Comparison of ENCODE assay signal across 23 cellular contexts in genomic region chr3:4476507-4476906, GRCh38.
"Had no signal": no experiment of that assay in that cellular context is flagged by ENCODE, and none has a peak within 500 bp of the region (broad histone marks: within the 10 kb centered on the region; RNA-seq: fewer than 3 reads in every experiment).

No MANE protein-coding gene starts in this region.

- H3K9me3 Mint-ChIP-seq: activated naive CD4-positive, alpha-beta T cell treated with anti-CD3 and anti-CD28 coated beads for 36 hours; activated naive CD8-positive, alpha-beta T cell treated with anti-CD3 and anti-CD28 coated beads, Interleukin-2, amount 10 ng/mL, durations not matched to agents 7 days and 5 days; activated T-cell treated with anti-CD3 and anti-CD28 coated beads, Interleukin-2, amount 50 U/mL, for 4 hours; brain; natural killer cell treated with Interleukin-12 subunit alpha and Interleukin-12 subunit beta and Interleukin-15 and Interleukin-18, amount 100 ng/mL, for 72 hours had no signal

- H3K9me3 ChIP-seq: ovary, prostate gland, right atrium auricular region, thyroid gland had no signal

- H3K36me3 ChIP-seq: ovary, prostate gland, right atrium auricular region, thyroid gland had no signal

- ATAC-seq: activated T-cell treated with anti-CD3 and anti-CD28 coated beads, Interleukin-2, amount 50 U/mL, for 4 hours; left cardiac atrium; natural killer cell treated with Interleukin-12 subunit alpha and Interleukin-12 subunit beta and Interleukin-15 and Interleukin-18, amount 100 ng/mL, for 72 hours; stimulated activated naive CD8-positive, alpha-beta T cell treated with anti-CD3 and anti-CD28 coated beads, Interleukin-15, Interleukin-2, amounts not matched to agents 100 U/mL and 50 U/mL, for 24 hours had no signal

- H3K27ac Mint-ChIP-seq: activated naive CD4-positive, alpha-beta T cell treated with anti-CD3 and anti-CD28 coated beads for 36 hours; activated naive CD8-positive, alpha-beta T cell treated with anti-CD3 and anti-CD28 coated beads, Interleukin-2, amount 10 ng/mL, durations not matched to agents 7 days and 5 days; brain; memory B cell; natural killer cell treated with Interleukin-12 subunit alpha and Interleukin-12 subunit beta and Interleukin-15 and Interleukin-18, amount 100 ng/mL, for 72 hours had no signal

- H3K4me3 Mint-ChIP-seq: activated naive CD4-positive, alpha-beta T cell treated with anti-CD3 and anti-CD28 coated beads for 36 hours; activated naive CD8-positive, alpha-beta T cell treated with anti-CD3 and anti-CD28 coated beads, Interleukin-2, amount 10 ng/mL, durations not matched to agents 7 days and 5 days; activated T-cell treated with anti-CD3 and anti-CD28 coated beads, Interleukin-2, amount 50 U/mL, for 4 hours; brain; memory B cell; natural killer cell treated with Interleukin-12 subunit alpha and Interleukin-12 subunit beta and Interleukin-15 and Interleukin-18, amount 100 ng/mL, for 72 hours had no signal

- H3K4me1 ChIP-seq: prostate gland had no signal

- H3K27ac ChIP-seq: ovary, prostate gland, right atrium auricular region, thyroid gland had no signal

- H3K27me3 Mint-ChIP-seq: memory B cell had no signal

- H3K36me3 Mint-ChIP-seq: activated naive CD8-positive, alpha-beta T cell treated with anti-CD3 and anti-CD28 coated beads, Interleukin-2, amount 10 ng/mL, durations not matched to agents 7 days and 5 days; brain; natural killer cell treated with Interleukin-12 subunit alpha and Interleukin-12 subunit beta and Interleukin-15 and Interleukin-18, amount 100 ng/mL, for 72 hours had no signal

- H3K27me3 ChIP-seq: ovary, right atrium auricular region, thyroid gland had no signal

- H3K4me3 ChIP-seq: ovary, prostate gland, right atrium auricular region, thyroid gland had no signal

- DNase-seq: activated CD4-positive, alpha-beta T cell treated with anti-CD3 and anti-CD28 coated beads for 4 hours; activated CD4-positive, alpha-beta T cell treated with anti-CD3 and anti-CD28 coated beads, Interleukin-2, amount 50 U/mL, for 48 hours; activated CD4-positive, CD25-positive, alpha-beta regulatory T cell; activated CD8-positive, alpha-beta memory T cell treated with anti-CD3 and anti-CD28 coated beads, Interleukin-2, amount 50 U/mL, for 48 hours; activated naive CD4-positive, alpha-beta T cell treated with anti-CD3 and anti-CD28 coated beads for 36 hours; activated naive CD8-positive, alpha-beta T cell treated with anti-CD3 and anti-CD28 coated beads, Interleukin-2, amount 10 ng/mL, durations not matched to agents 7 days and 5 days; activated T-cell treated with anti-CD3 and anti-CD28 coated beads, Interleukin-2, amount 50 U/mL, for 4 hours; amygdala; effector CD4-positive, alpha-beta T cell; foreskin melanocyte; hypothalamus; left cardiac atrium; ovary; stimulated activated CD4-positive, alpha-beta T cell treated with anti-CD3 and anti-CD28 coated beads, Interleukin-4, amount 100 ng/mL, for 24 hours; stimulated activated naive CD8-positive, alpha-beta T cell treated with anti-CD3 and anti-CD28 coated beads, Interleukin-15, Interleukin-2, amounts not matched to agents 100 U/mL and 50 U/mL, for 24 hours; substantia nigra; T1000; thyroid gland had no signal

- H3K4me1 Mint-ChIP-seq: brain had no signal
